Comparison of ENCODE assay signal across 11 cellular contexts in the genomic region with DNA sequence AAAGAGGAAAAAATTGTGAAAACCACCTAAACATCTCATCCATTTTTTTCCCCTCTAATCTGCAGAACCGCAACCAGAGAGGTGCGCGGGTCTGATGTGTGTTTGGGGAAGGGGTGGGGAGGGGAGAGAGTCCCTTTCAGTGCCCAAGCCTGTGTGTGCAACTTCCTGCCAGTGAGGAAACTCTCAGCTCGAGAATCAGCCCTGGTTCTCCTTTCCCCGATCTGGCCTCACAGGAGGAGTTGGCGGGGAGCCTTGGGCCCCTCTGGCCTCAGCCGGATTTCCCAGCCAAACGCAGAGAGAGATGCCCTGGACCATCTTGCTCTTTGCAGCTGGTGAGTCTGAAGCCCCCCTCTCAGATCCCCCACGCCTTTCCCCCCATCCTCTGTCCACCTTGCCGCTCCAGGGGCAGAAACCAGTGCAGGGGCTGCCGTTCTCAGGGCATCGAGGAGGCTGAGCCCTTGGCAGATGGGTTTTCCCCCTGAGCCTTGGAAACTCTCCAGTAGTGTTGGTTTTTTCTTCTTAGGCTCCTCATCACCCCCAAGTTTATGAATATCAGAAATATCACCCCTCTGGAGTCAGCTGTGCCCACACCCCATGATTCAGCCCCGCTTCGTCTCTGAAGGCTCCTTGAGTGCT. TPM values are rescaled to one million over a fixed set of nuclear protein-coding genes. Genes with fewer than 3 reads are reported as not detected.
A peak's percentile ranks its signal among the peaks of the same experiment; 100 is the strongest.
DNase-seq lines count a peak whose midpoint lies in the region; ATAC-seq and TF ChIP-seq lines count a peak whose summit lies in the region.
"Had no signal": no experiment of that assay in that cellular context is flagged by ENCODE, and none has a peak within 500 bp of the region (broad histone marks: within the 10 kb centered on the region; RNA-seq: fewer than 3 reads in every experiment).

A gene with protein sequence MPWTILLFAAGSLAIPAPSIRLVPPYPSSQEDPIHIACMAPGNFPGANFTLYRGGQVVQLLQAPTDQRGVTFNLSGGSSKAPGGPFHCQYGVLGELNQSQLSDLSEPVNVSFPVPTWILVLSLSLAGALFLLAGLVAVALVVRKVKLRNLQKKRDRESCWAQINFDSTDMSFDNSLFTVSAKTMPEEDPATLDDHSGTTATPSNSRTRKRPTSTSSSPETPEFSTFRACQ (plus strand): TSS at position 208 of the 636 bp plus-strand sequence. CDS start 94 bp downstream, at position 302.

- H3K9me3 Mint-ChIP-seq in CD14-positive monocyte: peaks cover 0 to 7% (median 4%) of the 10 kb centered on the region in 7 donors
- peaks cover 5% of the 10 kb centered on the region for H3K9me3 Mint-ChIP-seq in activated CD8-positive, alpha-beta T cell treated with anti-CD3 and anti-CD28 coated beads, Interleukin-2, amount 10 ng/mL, durations not matched to agents 7 days and 5 days (ENCODE audit: insufficient read depth)
- H3K9me3 Mint-ChIP-seq in naive thymus-derived CD4-positive, alpha-beta T cell: peaks cover 0 to 15% (median 5%) of the 10 kb centered on the region in 11 donors

- H3K36me3 Mint-ChIP-seq in CD14-positive monocyte: peaks cover 25 to 29% of the 10 kb centered on the region in 2 donors
- peaks cover 7% of the 10 kb centered on the region for H3K36me3 Mint-ChIP-seq in activated CD8-positive, alpha-beta T cell treated with anti-CD3 and anti-CD28 coated beads, Interleukin-2, amount 10 ng/mL, durations not matched to agents 7 days and 5 days (ENCODE audit: low read depth)
- peaks cover 4 to 9% (median 5%) of the 10 kb centered on the region in 5 donors for H3K36me3 Mint-ChIP-seq in naive thymus-derived CD4-positive, alpha-beta T cell

- DNase-seq in CD14-positive monocyte (ENCODE audit: low spot score) (peak; percentile 79), dedifferentiated amniotic fluid mesenchymal stem cell (ENCODE audit: extremely low spot score) (no peak)
- peak; percentile 27 for DNase-seq in activated CD8-positive, alpha-beta T cell treated with anti-CD3 and anti-CD28 coated beads, Interleukin-2, amount 10 ng/mL, durations not matched to agents 7 days and 5 days
- DNase-seq in naive thymus-derived CD4-positive, alpha-beta T cell: no peak
- DNase-seq: brain microvascular endothelial cell, DMS79, NCI-H2171 had no signal

- H3K27me3 Mint-ChIP-seq in CD14-positive monocyte (ENCODE audit: low read depth in 3 of 3): peaks cover 1 to 5% (median 2%) of the 10 kb centered on the region in 3 donors
- peaks cover 3% of the 10 kb centered on the region for H3K27me3 Mint-ChIP-seq in activated CD8-positive, alpha-beta T cell treated with anti-CD3 and anti-CD28 coated beads, Interleukin-2, amount 10 ng/mL, durations not matched to agents 7 days and 5 days (ENCODE audit: low read depth)
- no peaks in the 10 kb centered on the region for H3K27me3 Mint-ChIP-seq in naive thymus-derived CD4-positive, alpha-beta T cell

- H3K4me3 ChIP-seq in GM12875 (ENCODE audit: low read depth, low read length): peak within 1 kb of the TSS; percentile 41
- H3K4me3 ChIP-seq in naive thymus-derived CD4-positive, alpha-beta T cell (ENCODE audit: low read length): peak within 1 kb of the TSS; percentile 27

- peaks cover 43% of the 10 kb centered on the region for H3K4me1 Mint-ChIP-seq in CD14-positive monocyte
- peaks cover 23% of the 10 kb centered on the region for H3K4me1 Mint-ChIP-seq in activated CD8-positive, alpha-beta T cell treated with anti-CD3 and anti-CD28 coated beads, Interleukin-2, amount 10 ng/mL, durations not matched to agents 7 days and 5 days (ENCODE audit: low read depth)
- peaks cover 4 to 14% (median 8%) of the 10 kb centered on the region in 7 donors for H3K4me1 Mint-ChIP-seq in naive thymus-derived CD4-positive, alpha-beta T cell

- CTCF ChIA-PET in activated CD8-positive, alpha-beta T cell treated with anti-CD3 and anti-CD28 coated beads, Interleukin-2, amount 10 ng/mL, durations not matched to agents 7 days and 5 days (lab: Charles Lee): interaction anchor here (0.6 to 2.4 kb wide), 4 partner anchors 10 to 16 kb away, joined by 4 to 14 read pairs (median 7); partner anchors contain the start of gene TMED1
- CTCF ChIA-PET in naive thymus-derived CD4-positive, alpha-beta T cell (lab: Charles Lee): no interaction called here

- POLR2A ChIA-PET in activated CD8-positive, alpha-beta T cell treated with anti-CD3 and anti-CD28 coated beads, Interleukin-2, amount 10 ng/mL, durations not matched to agents 7 days and 5 days (lab: Charles Lee): no interaction called here
- POLR2A ChIA-PET in naive thymus-derived CD4-positive, alpha-beta T cell (lab: Charles Lee): no interaction called here

- TF ChIP-seq CTCF in CD14-positive monocyte (IDR thresholded peaks at IDR 0.05) (no peak), GM12875 (IDR thresholded peaks at IDR 0.05; ENCODE audit: borderline replicate concordance, insufficient read depth, low read depth, low read length) (no peak)

- peak within 1 kb of the TSS; percentile 87 to 97 (median 94) for H3K27ac Mint-ChIP-seq in CD14-positive monocyte
- H3K27ac Mint-ChIP-seq in activated CD8-positive, alpha-beta T cell treated with anti-CD3 and anti-CD28 coated beads, Interleukin-2, amount 10 ng/mL, durations not matched to agents 7 days and 5 days: peak within 1 kb of the TSS; percentile 57
- peak within 1 kb of the TSS in 8 of 9 donors; percentile 61 to 83 (median 76) for H3K27ac Mint-ChIP-seq in naive thymus-derived CD4-positive, alpha-beta T cell

- peaks cover 0 to 5% of the 10 kb centered on the region in 2 donors for H3K4me1 ChIP-seq in naive thymus-derived CD4-positive, alpha-beta T cell (ENCODE audit: control insufficient read depth in 2 of 2, insufficient read depth in 2 of 2, low read length in 2 of 2)

- peak within 1 kb of the TSS; percentile 93 to 99 for H3K4me3 Mint-ChIP-seq in CD14-positive monocyte
- H3K4me3 Mint-ChIP-seq in activated CD8-positive, alpha-beta T cell treated with anti-CD3 and anti-CD28 coated beads, Interleukin-2, amount 10 ng/mL, durations not matched to agents 7 days and 5 days: peak within 1 kb of the TSS; percentile 35
- H3K4me3 Mint-ChIP-seq in naive thymus-derived CD4-positive, alpha-beta T cell: peak within 1 kb of the TSS; percentile 66 to 87 (median 78)

- no peaks in the 10 kb centered on the region for H3K27me3 ChIP-seq in naive thymus-derived CD4-positive, alpha-beta T cell (ENCODE audit: control insufficient read depth in 2 of 2, insufficient read depth in 2 of 2, low read length in 2 of 2)
- H3K27me3 ChIP-seq: brain microvascular endothelial cell had no signal

- intact Hi-C loops in CD14-positive monocyte (cut with micrococcal nuclease): no loop called here
- intact Hi-C loops in naive thymus-derived CD4-positive, alpha-beta T cell (cut with micrococcal nuclease): no loop called here

- peaks cover 0 to 7% (median 0%) of the 10 kb centered on the region in 3 experiments for H3K9me3 ChIP-seq in naive thymus-derived CD4-positive, alpha-beta T cell (ENCODE audit: control insufficient read depth in 2 of 3, low read length in 3 of 3)

- no peak within 1 kb of the TSS for H3K27ac ChIP-seq in naive thymus-derived CD4-positive, alpha-beta T cell (ENCODE audit: low read depth, low read length)
- H3K27ac ChIP-seq: brain microvascular endothelial cell had no signal

- no peaks in the 10 kb centered on the region for H3K36me3 ChIP-seq in naive thymus-derived CD4-positive, alpha-beta T cell (ENCODE audit: control insufficient read depth in 2 of 3, insufficient read depth in 3 of 3, low read length in 3 of 3)
- H3K36me3 ChIP-seq: brain microvascular endothelial cell had no signal

- peak; percentile 48 for ATAC-seq in activated CD8-positive, alpha-beta T cell treated with anti-CD3 and anti-CD28 coated beads, Interleukin-2, amount 10 ng/mL, durations not matched to agents 7 days and 5 days
- ATAC-seq in naive thymus-derived CD4-positive, alpha-beta T cell: peak; percentile 76
- ATAC-seq in GM18502 (IDR thresholded peaks at IDR 0.05; ENCODE audit: poor library complexity, unreplicated experiment) (no peak), GM19452 (IDR thresholded peaks at IDR 0.05; ENCODE audit: unreplicated experiment) (no peak)

RNA-seq across cellular contexts. Expression of the gene that starts here (rescaled TPM):
- 100 to 1,000 TPM; 134 to 149 TPM for polyA plus RNA-seq in CD14-positive monocyte
- total RNA-seq in activated CD8-positive, alpha-beta T cell treated with anti-CD3 and anti-CD28 coated beads, Interleukin-2, amount 10 ng/mL, durations not matched to agents 7 days and 5 days: 1 to 10 TPM; 1.1 to 2.2 TPM
- 10 to 100 TPM in 1 of 5 experiments, 1 to 10 TPM in 4; 2.5 to 50.5 (median 3.5) TPM for total RNA-seq in naive thymus-derived CD4-positive, alpha-beta T cell
- 1 to 10 TPM; 1.4 to 2.8 TPM for polyA plus RNA-seq in naive thymus-derived CD4-positive, alpha-beta T cell
- polyA plus RNA-seq: neural cell had no signal

Comparison
In these comparisons a context has a peak if more than half of its experiments do, and no peak if none do; other contexts are left out.
1. RNA of the gene that starts here (polyA plus RNA-seq): 134 to 149 TPM in CD14-positive monocyte; 1.4 to 2.8 TPM in naive thymus-derived CD4-positive, alpha-beta T cell; every median in the first group is over 10 times any median in the second.
2. DNase-seq: peak in CD14-positive monocyte (single experiment) and activated CD8-positive, alpha-beta T cell treated with anti-CD3 and anti-CD28 coated beads, Interleukin-2, amount 10 ng/mL, durations not matched to agents 7 days and 5 days (single experiment); none in naive thymus-derived CD4-positive, alpha-beta T cell (0 of 9) and dedifferentiated amniotic fluid mesenchymal stem cell (single experiment).
3. H3K4me3 Mint-ChIP-seq: peak in every context shown above with its lines; median percentile 96 in CD14-positive monocyte; 78 in naive thymus-derived CD4-positive, alpha-beta T cell; 35 in activated CD8-positive, alpha-beta T cell treated with anti-CD3 and anti-CD28 coated beads, Interleukin-2, amount 10 ng/mL, durations not matched to agents 7 days and 5 days.
4. ATAC-seq: peak in activated CD8-positive, alpha-beta T cell treated with anti-CD3 and anti-CD28 coated beads, Interleukin-2, amount 10 ng/mL, durations not matched to agents 7 days and 5 days (single experiment) and naive thymus-derived CD4-positive, alpha-beta T cell (single experiment); none in GM18502 (single experiment) and GM19452 (single experiment).
5. Peak in every context shown above with its lines, with median percentiles within 50 percentile points of each other: H3K27ac Mint-ChIP-seq.